31 cellular contexts compared by ENCODE assay signal in genomic region chr4:188955066-188955465, GRCh38.
"Had no signal": no experiment of that assay in that cellular context is flagged by ENCODE, and none has a peak within 500 bp of the region (broad histone marks: within the 10 kb centered on the region; RNA-seq: fewer than 3 reads in every experiment).

No MANE protein-coding gene starts in this region.

- H3K27me3 ChIP-seq: adrenal gland, body of pancreas had no signal

- H3K4me1 Mint-ChIP-seq: activated CD4-positive, alpha-beta T cell treated with anti-CD3 and anti-CD28 coated beads for 36 hours; activated CD4-positive, alpha-beta T cell treated with anti-CD3 and anti-CD28 coated beads, Interleukin-2, amount 10 ng/mL, durations not matched to agents 24 days and 14 days; activated CD8-positive, alpha-beta memory T cell treated with anti-CD3 and anti-CD28 coated beads, Interleukin-2, amount 10 ng/mL, durations not matched to agents 7 days and 5 days; activated naive CD4-positive, alpha-beta T cell treated with anti-CD3 and anti-CD28 coated beads, Interleukin-2, amount 50 U/mL, for 24 hours; activated naive CD8-positive, alpha-beta T cell treated with anti-CD3 and anti-CD28 coated beads for 36 hours; activated naive CD8-positive, alpha-beta T cell treated with anti-CD3 and anti-CD28 coated beads, Interleukin-2, amount 50 U/mL, for 24 hours; T-helper 17 cell had no signal

- H3K4me3 Mint-ChIP-seq: activated CD4-positive, alpha-beta memory T cell treated with anti-CD3 and anti-CD28 coated beads for 36 hours; activated CD4-positive, alpha-beta T cell treated with anti-CD3 and anti-CD28 coated beads for 36 hours; activated CD4-positive, alpha-beta T cell treated with anti-CD3 and anti-CD28 coated beads, Interleukin-2, amount 10 ng/mL, durations not matched to agents 24 days and 14 days; activated CD8-positive, alpha-beta memory T cell treated with anti-CD3 and anti-CD28 coated beads, Interleukin-2, amount 10 ng/mL, durations not matched to agents 7 days and 5 days; activated CD8-positive, alpha-beta T cell treated with anti-CD3 and anti-CD28 coated beads, Interleukin-2, amount 10 ng/mL, durations not matched to agents 7 days and 5 days; activated naive CD4-positive, alpha-beta T cell treated with anti-CD3 and anti-CD28 coated beads for 36 hours; activated naive CD4-positive, alpha-beta T cell treated with anti-CD3 and anti-CD28 coated beads, Interleukin-2, amount 50 U/mL, for 24 hours; activated naive CD8-positive, alpha-beta T cell treated with anti-CD3 and anti-CD28 coated beads for 36 hours; activated naive CD8-positive, alpha-beta T cell treated with anti-CD3 and anti-CD28 coated beads, Interleukin-2, amount 50 U/mL, for 24 hours; activated T-helper 1 cell treated with anti-CD3 and anti-CD28 coated beads, Interleukin-12 subunit alpha, Interleukin-12 subunit beta, Interleukin-2, Interleukin-4 antibody, amounts not matched to agents 30 ng/mL and 10 ng/mL and 1 ng/mL, durations not matched to agents 14 hours and 24 hours and 36 hours; endodermal cell; T-helper 17 cell; T-helper 2 cell treated with Interferon-gamma antibody and Interleukin-4, amounts not matched to agents 5 μg/mL and 100 μg/mL, for 36 hours had no signal

- H3K9me3 ChIP-seq: adrenal gland, body of pancreas had no signal

- H3K36me3 ChIP-seq: adrenal gland had no signal

- H3K36me3 Mint-ChIP-seq: activated CD4-positive, alpha-beta memory T cell treated with anti-CD3 and anti-CD28 coated beads for 36 hours; activated CD8-positive, alpha-beta memory T cell treated with anti-CD3 and anti-CD28 coated beads, Interleukin-2, amount 10 ng/mL, durations not matched to agents 7 days and 5 days; activated naive CD4-positive, alpha-beta T cell treated with anti-CD3 and anti-CD28 coated beads, Interleukin-2, amount 50 U/mL, for 24 hours; activated naive CD8-positive, alpha-beta T cell treated with anti-CD3 and anti-CD28 coated beads for 36 hours had no signal

- DNase-seq: activated CD4-positive, alpha-beta memory T cell treated with anti-CD3 and anti-CD28 coated beads for 36 hours; activated CD4-positive, alpha-beta T cell treated with anti-CD3 and anti-CD28 coated beads for 36 hours; activated CD4-positive, alpha-beta T cell treated with anti-CD3 and anti-CD28 coated beads, Interleukin-2, amount 10 ng/mL, durations not matched to agents 24 days and 14 days; activated CD4-positive, CD25-positive, alpha-beta regulatory T cell; activated CD4-positive, CD25-positive, alpha-beta regulatory T cell treated with anti-CD3 and anti-CD28 coated beads, Interleukin-2, amount 50 U/mL, for 72 hours; activated CD8-positive, alpha-beta memory T cell treated with anti-CD3 and anti-CD28 coated beads, Interleukin-2, amount 10 ng/mL, durations not matched to agents 7 days and 5 days; activated CD8-positive, alpha-beta memory T cell treated with anti-CD3 and anti-CD28 coated beads, Interleukin-2, amount 50 U/mL, for 4 hours; activated CD8-positive, alpha-beta T cell treated with anti-CD3 and anti-CD28 coated beads, Interleukin-2, amount 10 ng/mL, durations not matched to agents 7 days and 5 days; activated effector memory CD4-positive, alpha-beta T cell treated with anti-CD3 and anti-CD28 coated beads, Interleukin-2, amount 50 U/mL, for 16 hours; activated naive CD4-positive, alpha-beta T cell treated with anti-CD3 and anti-CD28 coated beads for 36 hours; activated naive CD8-positive, alpha-beta T cell treated with anti-CD3 and anti-CD28 coated beads for 36 hours; activated naive CD8-positive, alpha-beta T cell treated with anti-CD3 and anti-CD28 coated beads, Interleukin-2, amount 50 U/mL, for 24 hours; activated T-cell treated with anti-CD3 and anti-CD28 coated beads, Interleukin-2, amount 50 U/mL, for 1 hour; activated T-cell treated with anti-CD3 and anti-CD28 coated beads, Interleukin-2, amount 50 U/mL, for 48 hours; adrenal gland; amygdala; aorta; body of pancreas; caudate nucleus; cortex of kidney; effector CD8-positive, alpha-beta T cell; endodermal cell; foreskin fibroblast; head of caudate nucleus; T-helper 17 cell; T1000 had no signal

- H3K9me3 Mint-ChIP-seq: endodermal cell had no signal

- H3K27ac ChIP-seq: adrenal gland, body of pancreas had no signal

- H3K27me3 Mint-ChIP-seq: activated CD4-positive, alpha-beta memory T cell treated with anti-CD3 and anti-CD28 coated beads for 36 hours; activated CD4-positive, alpha-beta T cell treated with anti-CD3 and anti-CD28 coated beads for 36 hours; activated CD4-positive, alpha-beta T cell treated with anti-CD3 and anti-CD28 coated beads, Interleukin-2, amount 10 ng/mL, durations not matched to agents 24 days and 14 days; activated CD8-positive, alpha-beta memory T cell treated with anti-CD3 and anti-CD28 coated beads, Interleukin-2, amount 10 ng/mL, durations not matched to agents 7 days and 5 days; activated naive CD4-positive, alpha-beta T cell treated with anti-CD3 and anti-CD28 coated beads, Interleukin-2, amount 50 U/mL, for 24 hours; activated naive CD8-positive, alpha-beta T cell treated with anti-CD3 and anti-CD28 coated beads for 36 hours; activated naive CD8-positive, alpha-beta T cell treated with anti-CD3 and anti-CD28 coated beads, Interleukin-2, amount 50 U/mL, for 24 hours; T-helper 17 cell had no signal

- ATAC-seq: activated CD4-positive, alpha-beta T cell treated with anti-CD3 and anti-CD28 coated beads for 36 hours; activated CD8-positive, alpha-beta memory T cell treated with anti-CD3 and anti-CD28 coated beads, Interleukin-2, amount 10 ng/mL, durations not matched to agents 7 days and 5 days; activated CD8-positive, alpha-beta T cell treated with anti-CD3 and anti-CD28 coated beads, Interleukin-2, amount 10 ng/mL, durations not matched to agents 7 days and 5 days; activated naive CD8-positive, alpha-beta T cell treated with anti-CD3 and anti-CD28 coated beads, Interleukin-2, amount 50 U/mL, for 24 hours; body of pancreas; esophagus mucosa; T-helper 17 cell had no signal

- H3K4me1 ChIP-seq: adrenal gland, body of pancreas had no signal

- H3K27ac Mint-ChIP-seq: activated CD4-positive, alpha-beta memory T cell treated with anti-CD3 and anti-CD28 coated beads for 36 hours; activated CD4-positive, alpha-beta T cell treated with anti-CD3 and anti-CD28 coated beads for 36 hours; activated CD4-positive, alpha-beta T cell treated with anti-CD3 and anti-CD28 coated beads, Interleukin-2, amount 10 ng/mL, durations not matched to agents 24 days and 14 days; activated CD8-positive, alpha-beta memory T cell treated with anti-CD3 and anti-CD28 coated beads, Interleukin-2, amount 10 ng/mL, durations not matched to agents 7 days and 5 days; activated CD8-positive, alpha-beta T cell treated with anti-CD3 and anti-CD28 coated beads, Interleukin-2, amount 10 ng/mL, durations not matched to agents 7 days and 5 days; activated naive CD4-positive, alpha-beta T cell treated with anti-CD3 and anti-CD28 coated beads for 36 hours; activated naive CD4-positive, alpha-beta T cell treated with anti-CD3 and anti-CD28 coated beads, Interleukin-2, amount 50 U/mL, for 24 hours; activated naive CD8-positive, alpha-beta T cell treated with anti-CD3 and anti-CD28 coated beads for 36 hours; activated naive CD8-positive, alpha-beta T cell treated with anti-CD3 and anti-CD28 coated beads, Interleukin-2, amount 50 U/mL, for 24 hours; activated T-helper 1 cell treated with anti-CD3 and anti-CD28 coated beads, Interleukin-12 subunit alpha, Interleukin-12 subunit beta, Interleukin-2, Interleukin-4 antibody, amounts not matched to agents 30 ng/mL and 10 ng/mL and 1 ng/mL, durations not matched to agents 14 hours and 24 hours and 36 hours; activated T-helper 2 cell treated with anti-CD3 and anti-CD28 coated beads, Interferon-gamma antibody, Interleukin-2, Interleukin-4, amounts not matched to agents 10 μg/mL and 5 μg/mL and 100 μg/mL, durations not matched to agents 14 hours and 24 hours and 36 hours; endodermal cell; T-helper 17 cell; T-helper 2 cell treated with Interferon-gamma antibody and Interleukin-4, amounts not matched to agents 5 μg/mL and 100 μg/mL, for 36 hours had no signal

- H3K4me3 ChIP-seq: adrenal gland, body of pancreas had no signal
